1 cellular context compared by ENCODE assay signal in the genomic region with DNA sequence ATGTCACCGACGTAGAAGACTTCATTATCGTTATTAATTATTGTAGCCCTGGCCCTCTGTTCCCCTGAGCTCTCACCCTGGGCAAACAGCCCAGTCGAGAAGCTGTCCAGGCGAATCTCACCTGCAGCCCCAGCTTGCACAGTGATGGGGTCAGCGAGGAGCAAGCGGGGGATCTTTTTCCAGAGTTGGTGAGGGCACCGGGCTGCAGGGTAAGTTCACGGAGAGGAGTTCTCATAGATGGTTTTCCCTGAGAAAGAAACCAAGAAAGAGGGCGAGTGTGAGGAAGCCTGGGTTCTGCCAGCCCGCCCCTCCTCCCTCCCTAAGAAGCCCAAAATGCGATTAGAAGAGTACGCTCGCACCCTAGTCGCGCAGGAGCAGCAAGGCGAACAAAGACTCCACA.
TF ChIP-seq lines count a peak whose summit lies in the region.

No MANE protein-coding gene starts in this region.

TF ChIP-seq in HepG2, 621 proteins besides CTCF, POLR2A, EP300 and RAD21:
- 0 out of 2 replicates have a peak, but pooled peaks have one; percentile 14 for TF ChIP-seq ISX (CRISPR knock-in tag; conservative IDR thresholded peaks at IDR 0.05)
- TF ChIP-seq ZNF276 (CRISPR knock-in tag; IDR thresholded peaks at IDR 0.05; ENCODE audit: low read depth) = no peak
- TF ChIP-seq KDM2A (CRISPR knock-in tag; IDR thresholded peaks at IDR 0.05; ENCODE audit: borderline replicate concordance, low read depth) = no peak
- TF ChIP-seq MAZ (IDR thresholded peaks at IDR 0.05; ENCODE audit: borderline replicate concordance, low read depth, low read length) = no peak
- 0 out of 2 replicates have a peak, but pooled peaks have one; percentile 18 for TF ChIP-seq MAZ (CRISPR knock-in tag; IDR thresholded peaks at IDR 0.05; ENCODE audit: low read depth)
- no peak for TF ChIP-seq ZNF414 (CRISPR knock-in tag; IDR thresholded peaks at IDR 0.05)
- no peak for TF ChIP-seq ZNF790 (CRISPR knock-in tag; IDR thresholded peaks at IDR 0.05; ENCODE audit: borderline replicate concordance)
- TF ChIP-seq MIXL1 (CRISPR knock-in tag; IDR thresholded peaks at IDR 0.05) = no peak
- no peak for TF ChIP-seq ZIK1 (CRISPR knock-in tag; IDR thresholded peaks at IDR 0.05; ENCODE audit: borderline replicate concordance, low read depth)
- TF ChIP-seq, protein P1, sequence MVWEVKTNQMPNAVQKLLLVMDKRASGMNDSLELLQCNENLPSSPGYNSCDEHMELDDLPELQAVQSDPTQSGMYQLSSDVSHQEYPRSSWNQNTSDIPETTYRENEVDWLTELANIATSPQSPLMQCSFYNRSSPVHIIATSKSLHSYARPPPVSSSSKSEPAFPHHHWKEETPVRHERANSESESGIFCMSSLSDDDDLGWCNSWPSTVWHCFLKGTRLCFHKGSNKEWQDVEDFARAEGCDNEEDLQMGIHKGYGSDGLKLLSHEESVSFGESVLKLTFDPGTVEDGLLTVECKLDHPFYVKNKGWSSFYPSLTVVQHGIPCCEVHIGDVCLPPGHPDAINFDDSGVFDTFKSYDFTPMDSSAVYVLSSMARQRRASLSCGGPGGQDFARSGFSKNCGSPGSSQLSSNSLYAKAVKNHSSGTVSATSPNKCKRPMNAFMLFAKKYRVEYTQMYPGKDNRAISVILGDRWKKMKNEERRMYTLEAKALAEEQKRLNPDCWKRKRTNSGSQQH (CRISPR knock-in tag; IDR thresholded peaks at IDR 0.05; ENCODE audit: low read depth) = no peak
- TF ChIP-seq ERF (CRISPR knock-in tag; IDR thresholded peaks at IDR 0.05) = no peak
- no peak for TF ChIP-seq ZNF710 (CRISPR knock-in tag; IDR thresholded peaks at IDR 0.05; ENCODE audit: borderline replicate concordance)
- TF ChIP-seq, protein P2, sequence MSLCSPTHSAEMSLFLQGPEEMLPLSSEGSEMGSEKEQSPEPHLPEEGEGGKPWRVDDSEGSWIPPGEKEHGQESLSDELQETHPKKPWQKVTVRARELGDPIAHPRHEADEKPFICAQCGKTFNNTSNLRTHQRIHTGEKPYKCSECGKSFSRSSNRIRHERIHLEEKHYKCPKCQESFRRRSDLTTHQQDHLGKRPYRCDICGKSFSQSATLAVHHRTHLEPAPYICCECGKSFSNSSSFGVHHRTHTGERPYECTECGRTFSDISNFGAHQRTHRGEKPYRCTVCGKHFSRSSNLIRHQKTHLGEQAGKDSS (CRISPR knock-in tag; IDR thresholded peaks at IDR 0.05; ENCODE audit: borderline replicate concordance, low read depth) = 0 out of 2 replicates have a peak, but pooled peaks have one; percentile 5
- TF ChIP-seq HNRNPH1 (optimal IDR thresholded peaks at IDR 0.05; ENCODE audit: low read depth, low read length) = no peak
- no peak for TF ChIP-seq ZNF501 (CRISPR knock-in tag; IDR thresholded peaks at IDR 0.05)
- TF ChIP-seq CREM (IDR thresholded peaks at IDR 0.05) = 0 out of 2 replicates have a peak, but pooled peaks have one; percentile 11
- TF ChIP-seq CREM (CRISPR knock-in tag; IDR thresholded peaks at IDR 0.05) = no peak
- TF ChIP-seq POLR2G (IDR thresholded peaks at IDR 0.05; ENCODE audit: low read depth, low read length) = no peak
- no peak for TF ChIP-seq ZNF263 (CRISPR knock-in tag; IDR thresholded peaks at IDR 0.05)
- TF ChIP-seq SMARCC2 (IDR thresholded peaks at IDR 0.05) = no peak
